ENCODE assay signal across 8 cellular contexts in the genomic region with DNA sequence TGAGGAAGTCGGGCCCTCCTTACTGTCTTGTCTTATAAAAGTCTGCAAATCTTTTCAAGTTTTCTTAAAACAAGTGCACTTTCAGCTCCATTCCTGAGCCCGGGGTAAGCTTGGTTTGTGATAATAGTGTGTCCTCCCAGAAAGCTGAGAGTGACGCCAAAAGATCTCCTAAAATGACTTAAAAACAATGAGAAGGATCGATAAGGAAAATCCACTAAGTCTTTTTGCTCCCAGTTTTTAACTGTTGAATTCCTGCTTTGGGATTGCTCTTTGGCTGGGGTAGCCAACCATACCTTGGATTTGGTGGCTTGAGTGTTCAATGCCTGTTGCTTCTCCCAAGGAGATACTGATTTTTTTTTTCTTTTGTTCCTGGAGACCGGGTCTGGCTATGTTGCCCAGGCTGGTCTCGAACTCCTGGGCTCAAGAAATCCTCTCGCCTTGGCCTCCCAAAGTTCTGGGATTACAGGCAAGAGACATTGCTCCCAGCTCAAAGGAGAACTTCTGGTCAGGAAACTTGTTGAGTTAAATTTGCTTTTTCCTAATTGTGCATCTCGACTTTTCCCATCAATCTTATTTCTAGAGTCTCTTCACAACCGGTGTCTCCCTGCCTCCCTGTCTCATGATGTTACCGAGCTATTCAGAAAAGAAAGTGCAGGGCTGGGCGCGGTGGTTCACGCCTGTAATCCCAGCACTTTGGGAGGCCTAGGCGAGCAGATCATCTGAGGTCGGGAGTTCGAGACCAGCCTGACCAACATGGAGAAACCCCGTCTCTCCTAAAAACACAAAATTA. TPM values are rescaled to one million over a fixed set of nuclear protein-coding genes. Genes with fewer than 3 reads are reported as not detected.
DNase-seq lines count a peak whose midpoint lies in the region; ATAC-seq, FAIRE-seq and TF ChIP-seq lines count a peak whose summit lies in the region.

No MANE protein-coding gene starts in this region.

- H3K4me3 ChIP-seq in astrocyte of the cerebellum (ENCODE audit: low read depth, low read length) (peak overlapping the region; percentile 99), HepG2 (replicated peaks in 1 of 3; ENCODE audit: insufficient read depth in 1 of 3, low read depth in 2 of 3, low read length in 3 of 3) (peak overlapping the region; percentile 82 to 93 (median 93)), testis (peak overlapping the region; percentile 80 to 96)

- H3K27me3 ChIP-seq in HepG2 (ENCODE audit: control insufficient read depth in 1 of 2, insufficient read depth in 2 of 2, low read length in 2 of 2) (no peaks in the 10 kb centered on the region; a peak in 1 of 5 replicates), testis (no peaks in the 10 kb centered on the region)

- peaks cover 46% of the 10 kb centered on the region for H3K36me3 Mint-ChIP-seq in activated CD4-positive, alpha-beta T cell treated with anti-CD3 and anti-CD28 coated beads, Interleukin-2, amount 10 ng/mL, durations not matched to agents 24 days and 14 days (ENCODE audit: low read depth)

- peak overlapping the region; percentile 72 for H3K4me2 ChIP-seq in HepG2 (ENCODE audit: low read depth, low read length)

- peak overlapping the region; percentile 90 for H3K27ac ChIP-seq in HepG2 (ENCODE audit: extremely low read length, insufficient read depth, low read length)
- peak overlapping the region; percentile 97 to 98 for H3K27ac ChIP-seq in testis

- POLR2A ChIA-PET in HepG2 (lab: Yijun Ruan, JAX) = interaction anchor here (0.8 to 5.8 kb wide), 14 partner anchors 23 to 212 kb away, joined by 3 to 79 read pairs (median 4); a partner anchor contains a TSS

- H3K9me3 Mint-ChIP-seq in activated CD4-positive, alpha-beta T cell treated with anti-CD3 and anti-CD28 coated beads, Interleukin-2, amount 10 ng/mL, durations not matched to agents 24 days and 14 days = no peaks in the 10 kb centered on the region

- no peaks in the 10 kb centered on the region for H3K9me3 ChIP-seq in HepG2 (ENCODE audit: low read length)
- H3K9me3 ChIP-seq in testis = no peaks in the 10 kb centered on the region

- peaks cover 1 to 18% of the 10 kb centered on the region in 2 experiments; a peak in 3 of 5 replicates for H3K36me3 ChIP-seq in HepG2 (replicated peaks in 1 of 2; ENCODE audit: control insufficient read depth in 1 of 2, insufficient read depth in 2 of 2, low read length in 2 of 2)
- H3K36me3 ChIP-seq in testis (ENCODE audit: low read depth, missing control alignments) = no peaks in the 10 kb centered on the region

- 2% methylated on average over 14 of the region's 17 CpGs for WGBS in HepG2 (ENCODE audit: low lambda C conversion rate)
- WGBS in testis, 2 donors = 33 to 42% methylated on average over 17 of the region's 17 CpGs

- peaks cover 33% of the 10 kb centered on the region for H4K20me1 ChIP-seq in HepG2 (ENCODE audit: insufficient read depth, low read length)

- H3K4me3 Mint-ChIP-seq in activated CD4-positive, alpha-beta T cell treated with anti-CD3 and anti-CD28 coated beads, Interleukin-2, amount 10 ng/mL, durations not matched to agents 24 days and 14 days = peak overlapping the region; percentile 96

- BruUV-seq in HepG2 (replicated peaks; lab: Mats Ljungman, UMichigan) = no TSS peak

- peaks cover 87% of the 10 kb centered on the region for H3K79me2 ChIP-seq in HepG2 (ENCODE audit: insufficient read depth, low read length)

- H3K9ac ChIP-seq in HepG2 (ENCODE audit: insufficient read depth, low read depth, low read length) = peak overlapping the region; percentile 96

- intact Hi-C loops in activated CD4-positive, alpha-beta T cell treated with anti-CD3 and anti-CD28 coated beads, Interleukin-2, amount 10 ng/mL, durations not matched to agents 24 days and 14 days (cut with micrococcal nuclease) = loop anchor here (5.0 kb wide), 1 partner anchor 811 kb away; no protein-coding TSS in a partner anchor
- intact Hi-C loops in HepG2 (cut with micrococcal nuclease; ENCODE audit: unreplicated experiment) (no loop called here), testis (cut with DNase I; ENCODE audit: low total_unique reads) (loop anchor here (5.0 kb wide), 1 partner anchor 144 kb away; no protein-coding TSS in a partner anchor)

- DNase-seq in activated CD4-positive, alpha-beta T cell treated with anti-CD3 and anti-CD28 coated beads, Interleukin-2, amount 10 ng/mL, durations not matched to agents 24 days and 14 days = peak; percentile 65
- no peak for DNase-seq in activated CD4-positive, alpha-beta T cell treated with anti-CD3 and anti-CD28 coated beads, Interleukin-2, amount 50 U/mL, for 4 hours
- DNase-seq in astrocyte of the cerebellum (ENCODE audit: low read depth) (no peak), HepG2 (ENCODE audit: low spot score) (no peak), testis (no peak), NCI-H446 treated with DMSO at 0.1 percent for 48 hours (lab: John Stamatoyannopoulos, UW) (no peak), GM12892 (ENCODE audit: insufficient read length) (no peak), SW 1271 (lab: John Stamatoyannopoulos, UW) (no peak)

- no peak overlapping the region for H2AFZ ChIP-seq in HepG2 (ENCODE audit: low read length)

- CTCF ChIA-PET in HepG2 (lab: Yijun Ruan, JAX; ENCODE audit: low intra/inter-chr PET ratio, low total read pairs) = no interaction called here

- FAIRE-seq in HepG2 (lab: Jason Lieb, UNC) (no peak), GM12892 (lab: Jason Lieb, UNC) (no peak)

- H3K4me1 ChIP-seq in HepG2 (ENCODE audit: insufficient read depth, low read length) = peaks cover 33% of the 10 kb centered on the region
- H3K4me1 ChIP-seq in testis = peaks cover 21% of the 10 kb centered on the region

- TF ChIP-seq POLR2A in HepG2 (IDR thresholded peaks at IDR 0.05; ENCODE audit: insufficient read depth in 1 of 2, low read depth in 2 of 2, low read length in 2 of 2) (no peak), testis (IDR thresholded peaks at IDR 0.05) (no peak), GM12892 (IDR thresholded peaks at IDR 0.05; ENCODE audit: low read depth, low read length) (no peak)

- peak overlapping the region; percentile 100 for H3K27ac Mint-ChIP-seq in activated CD4-positive, alpha-beta T cell treated with anti-CD3 and anti-CD28 coated beads, Interleukin-2, amount 10 ng/mL, durations not matched to agents 24 days and 14 days

- no peaks in the 10 kb centered on the region for H3K27me3 Mint-ChIP-seq in activated CD4-positive, alpha-beta T cell treated with anti-CD3 and anti-CD28 coated beads, Interleukin-2, amount 10 ng/mL, durations not matched to agents 24 days and 14 days

- ATAC-seq in HepG2 = no peak

- TF ChIP-seq CTCF in astrocyte of the cerebellum (IDR thresholded peaks at IDR 0.05; ENCODE audit: low read depth, low read length, missing control alignments) = no peak
- TF ChIP-seq CTCF in HepG2 (CRISPR knock-in tag; IDR thresholded peaks at IDR 0.05) = no peak
- TF ChIP-seq CTCF in testis (IDR thresholded peaks at IDR 0.05) = no peak

- in situ Hi-C loops in astrocyte of the cerebellum (cut with HindIII; ENCODE audit: low sequenced_read_pairs) (loop anchor here (5.0 kb wide), 2 partner anchors 61 to 214 kb away; no protein-coding TSS in a partner anchor), HepG2 (cut with HindIII; ENCODE audit: extremely low pct_ligation_motif_present, low pct_unique_long_range_greater_than_20kb) (loop anchor here (5.0 to 25.0 kb wide), 5 partner anchors 139 to 391 kb away; no protein-coding TSS in a partner anchor)

- TF ChIP-seq RAD21 in HepG2 (CRISPR knock-in tag; IDR thresholded peaks at IDR 0.05) = no peak

- no peak for TF ChIP-seq EP300 in HepG2 (IDR thresholded peaks at IDR 0.05; ENCODE audit: low read depth in 2 of 2, low read length in 2 of 2)
- no peak for TF ChIP-seq EP300 in HepG2 (CRISPR knock-in tag; IDR thresholded peaks at IDR 0.05; ENCODE audit: borderline replicate concordance)

- H3K4me1 Mint-ChIP-seq in activated CD4-positive, alpha-beta T cell treated with anti-CD3 and anti-CD28 coated beads, Interleukin-2, amount 10 ng/mL, durations not matched to agents 24 days and 14 days = peaks cover 59% of the 10 kb centered on the region

TF ChIP-seq in HepG2, 621 proteins besides CTCF, POLR2A, EP300 and RAD21 (continues in another document):
- peak; percentile 10; the same call in 1 of the 2 replicates for TF ChIP-seq ZNF788 (CRISPR knock-in tag; IDR thresholded peaks at IDR 0.05; ENCODE audit: borderline replicate concordance)

RNA-seq across cellular contexts. Expression of a gene that starts 3.0 kb away (rescaled TPM):
- total RNA-seq in activated CD4-positive, alpha-beta T cell treated with anti-CD3 and anti-CD28 coated beads, Interleukin-2, amount 10 ng/mL, durations not matched to agents 24 days and 14 days = 44.0 and 50.7 TPM in 2 replicates
- total RNA-seq in HepG2 (2016; rRNA removed; fragmentation: Illumina TruSeq; extraction: Trizol) (44.0 and 50.0 TPM in 2 replicates), testis (100 to 1,000 TPM in 1 of 2 donors, 10 to 100 TPM in 1; 66.6 to 117 TPM)
- total RNA-seq in HepG2 (2016; cell fraction: cytosol; rRNA removed; fragmentation: Illumina TruSeq; extraction: Trizol; ENCODE audit: low read depth) = 15.3 and 17.9 TPM in 2 replicates
- total RNA-seq in HepG2 (2016; cell fraction: insoluble cytoplasmic fraction; rRNA removed; fragmentation: Illumina TruSeq; extraction: Trizol) = 39.7 and 48.5 TPM in 2 replicates
- total RNA-seq in HepG2 (2016; cell fraction: membrane; rRNA removed; fragmentation: Illumina TruSeq; extraction: Trizol) = 31.9 and 33.8 TPM in 2 replicates
- total RNA-seq in HepG2 (2016; cell fraction: nucleus; rRNA removed; fragmentation: Illumina TruSeq; extraction: Trizol) = 48.5 and 49.4 TPM in 2 replicates
- polyA plus RNA-seq in HepG2 (2011; rRNA removed) (76.1 and 76.3 TPM in 2 replicates), testis (ENCODE audit: insufficient read depth, low read depth, low replicate concordance) (56.1 TPM)
- 82.7 and 83.0 TPM in 2 replicates for polyA plus RNA-seq in HepG2 (2011; cell fraction: cytosol; rRNA removed)
- polyA plus RNA-seq in HepG2 (2011; cell fraction: nucleus; rRNA removed) = 170 and 172 TPM in 2 replicates
- 35.4 and 51.3 TPM in 2 replicates for polyA plus RNA-seq in HepG2 (2012)
- polyA plus RNA-seq in HepG2 (2016; cell fraction: cytosol; fragmentation: Illumina TruSeq; extraction: Trizol; ENCODE audit: low read depth) = 8.5 and 8.6 TPM in 2 replicates
- polyA plus RNA-seq in HepG2 (2016; cell fraction: insoluble cytoplasmic fraction; fragmentation: Illumina TruSeq; extraction: Trizol; ENCODE audit: low read depth) = 37.9 and 44.1 TPM in 2 replicates
- 16.3 and 18.7 TPM in 2 replicates for polyA plus RNA-seq in HepG2 (2016; cell fraction: membrane; fragmentation: Illumina TruSeq; extraction: Trizol; ENCODE audit: low read depth)
- 82.0 and 82.8 TPM in 2 replicates for polyA plus RNA-seq in HepG2 (2016; cell fraction: nucleus; fragmentation: Illumina TruSeq; extraction: Trizol; ENCODE audit: insufficient read depth, low read depth)
- 89.5 and 113 TPM in 2 replicates for polyA minus RNA-seq in HepG2 (2011; rRNA and poly(A)+ RNA removed; ENCODE audit: low replicate concordance)
- polyA minus RNA-seq in HepG2 (2011; cell fraction: cytosol; rRNA and poly(A)+ RNA removed) = 43.2 and 45.1 TPM in 2 replicates
- 66.8 and 68.0 TPM in 2 replicates for polyA minus RNA-seq in HepG2 (2011; cell fraction: nucleus; rRNA and poly(A)+ RNA removed)
- 0.53 TPM for polyA plus RNA-seq in GM12892 (2012; ENCODE audit: missing spikeins)
